10 cellular contexts compared by ENCODE assay signal in genomic region chr19:38252935-38253691, GRCh38. TPM values are rescaled to one million over a fixed set of nuclear protein-coding genes. Genes with fewer than 3 reads are reported as not detected.
A peak's percentile ranks its signal among the peaks of the same experiment; 100 is the strongest.
DNase-seq lines count a peak whose midpoint lies in the region; ATAC-seq and TF ChIP-seq lines count a peak whose summit lies in the region.
"Had no signal": no experiment of that assay in that cellular context is flagged by ENCODE, and none has a peak within 500 bp of the region (broad histone marks: within the 10 kb centered on the region; RNA-seq: fewer than 3 reads in every experiment).

No MANE protein-coding gene starts in this region.

- H3K27me3 ChIP-seq in AG04450 (ENCODE audit: control insufficient read depth, insufficient read depth, low read length) (peaks cover 5% of the 10 kb centered on the region), OCI-LY3 (ENCODE audit: low read depth, low read length) (no peaks in the 10 kb centered on the region)

- H4K20me1 ChIP-seq in OCI-LY3 (ENCODE audit: insufficient read depth, low read length) = no peaks in the 10 kb centered on the region

- H3K4me3 ChIP-seq in AG04450 (ENCODE audit: low read depth, low read length) (no peak overlapping the region), OCI-LY3 (ENCODE audit: low read length) (peak overlapping the region; percentile 38; the same call in 1 of the 2 replicates)

- H3K27ac Mint-ChIP-seq in osteocyte (ENCODE audit: unreplicated experiment) = peak overlapping the region; percentile 85

- peak overlapping the region; percentile 39 for H3K27ac ChIP-seq in AG04450 (ENCODE audit: low read depth, low read length)
- H3K27ac ChIP-seq in OCI-LY3 (ENCODE audit: low read length) = no peak overlapping the region

- no peaks in the 10 kb centered on the region; the same call in 1 of the 2 replicates for H3K9me3 ChIP-seq in AG04450 (ENCODE audit: control insufficient read depth, insufficient read depth, low read length)
- no peaks in the 10 kb centered on the region for H3K9me3 ChIP-seq in OCI-LY3 (ENCODE audit: insufficient read depth, low read length)

- no peak for ATAC-seq in GM18873 (IDR thresholded peaks at IDR 0.05; ENCODE audit: low FRiP score, unreplicated experiment)

- DNase-seq in AG04450 (ENCODE audit: low read depth, low spot score) (no peak), cardiac septum (ENCODE audit: low spot score) (peak; percentile 81), osteocyte (ENCODE audit: extremely low spot score, unreplicated experiment) (peak; percentile 85), NCI-H526 (lab: John Stamatoyannopoulos, UW) (no peak), AG20443 (ENCODE audit: low spot score) (no peak), NCI-H187 treated with DMSO at 0.1 percent for 48 hours (lab: John Stamatoyannopoulos, UW) (no peak)

- H3K36me3 Mint-ChIP-seq in osteocyte (ENCODE audit: unreplicated experiment) = no peaks in the 10 kb centered on the region

- peak overlapping the region; percentile 48 for H3K4me3 Mint-ChIP-seq in osteocyte (ENCODE audit: unreplicated experiment)

- H2AFZ ChIP-seq in OCI-LY3 (ENCODE audit: low read depth, low read length) = peak overlapping the region; percentile 14; the same call in 1 of the 2 replicates

- CTCF ChIA-PET in AG04450 (lab: Charles Lee) = interaction anchor here (0.6 to 1.0 kb wide), 3 partner anchors 16 to 20 kb away, joined by 3 to 7 read pairs (median 4); no protein-coding TSS in a partner anchor

- TF ChIP-seq CTCF in AG04450 (IDR thresholded peaks at IDR 0.05; ENCODE audit: low read depth, low read length) (no peak), OCI-LY3 (IDR thresholded peaks at IDR 0.05; ENCODE audit: low read depth, low read length) (no peak), osteocyte (IDR thresholded peaks at IDR 0.05) (no peak)

- H3K79me2 ChIP-seq in OCI-LY3 (ENCODE audit: low read length) = no peaks in the 10 kb centered on the region

- H3K4me2 ChIP-seq in OCI-LY3 (ENCODE audit: low read length) = peak overlapping the region; percentile 52

- no peaks in the 10 kb centered on the region for H3K27me3 Mint-ChIP-seq in osteocyte (ENCODE audit: unreplicated experiment)

- H3K9me3 Mint-ChIP-seq in osteocyte (ENCODE audit: unreplicated experiment) = no peaks in the 10 kb centered on the region

- intact Hi-C loops in cardiac septum (cut with DNase I) = no loop called here

- H3K36me3 ChIP-seq in OCI-LY3 (replicated peaks; ENCODE audit: low read depth, low read length) = no peaks in the 10 kb centered on the region

- POLR2A ChIA-PET in AG04450 (lab: Yijun Ruan, JAX) = no interaction called here

- peak overlapping the region; percentile 15; the same call in 1 of the 2 replicates for H3K9ac ChIP-seq in OCI-LY3 (ENCODE audit: low read length)

- H3K4me1 Mint-ChIP-seq in osteocyte (ENCODE audit: unreplicated experiment) = peaks cover 52% of the 10 kb centered on the region

- H3K4me1 ChIP-seq in OCI-LY3 (ENCODE audit: low read length) = peaks cover 18% of the 10 kb centered on the region

RNA-seq across cellular contexts. Expression of gene PPP1R14A, which starts 3.1 kb away (rescaled TPM):
- 0.62 and 1.0 TPM in 2 replicates for polyA plus RNA-seq in AG04450 (2011; rRNA removed)
- 0.48 TPM in 1 of 2 replicates, not detected in the other for polyA minus RNA-seq in AG04450 (2011; rRNA and poly(A)+ RNA removed)
- 23.9 TPM for total RNA-seq in cardiac septum
- 45.1 TPM in 2 replicates for total RNA-seq in osteocyte
- total RNA-seq: NCI-H460 had no signal

RNA-seq across cellular contexts. Expression of gene SPINT2, which starts 11.3 kb away (rescaled TPM):
- polyA plus RNA-seq in AG04450 (2011; rRNA removed) = 1.3 and 1.8 TPM in 2 replicates
- polyA minus RNA-seq in AG04450 (2011; rRNA and poly(A)+ RNA removed) = 0.37 and 1.7 TPM in 2 replicates
- total RNA-seq in cardiac septum = 17.3 TPM
- total RNA-seq in osteocyte = 29.5 and 30.4 TPM in 2 replicates

RNA-seq across cellular contexts. Expression of gene DPF1, which starts 29.1 kb away (rescaled TPM):
- 1.4 and 1.6 TPM in 2 replicates for polyA plus RNA-seq in AG04450 (2011; rRNA removed)
- polyA minus RNA-seq in AG04450 (2011; rRNA and poly(A)+ RNA removed) = 1.8 and 2.2 TPM in 2 replicates
- 0.51 TPM for total RNA-seq in cardiac septum
- total RNA-seq in osteocyte = 0.63 and 2.2 TPM in 2 replicates

RNA-seq across cellular contexts. Expression of gene C19orf33, which starts 50.9 kb away (rescaled TPM):
- polyA plus RNA-seq in AG04450 (2011; rRNA removed) = 0.38 TPM in 1 of 2 replicates, not detected in the other
- not detected in 2 replicates for polyA minus RNA-seq in AG04450 (2011; rRNA and poly(A)+ RNA removed)
- total RNA-seq in cardiac septum (2.0 TPM), osteocyte (not detected in 2 replicates)
- total RNA-seq: activated CD8-positive, alpha-beta memory T cell treated with anti-CD3 and anti-CD28 coated beads for 36 hours had no signal

Comparison
In these comparisons a context has a peak if more than half of its experiments do, and no peak if none do; other contexts are left out.
1. DNase-seq: peak in cardiac septum (single experiment) and osteocyte (single experiment); none in AG04450 (single experiment), NCI-H526 (0 of 2), AG20443 (single experiment) and NCI-H187 treated with DMSO at 0.1 percent for 48 hours (single experiment).